In the genomic region with DNA sequence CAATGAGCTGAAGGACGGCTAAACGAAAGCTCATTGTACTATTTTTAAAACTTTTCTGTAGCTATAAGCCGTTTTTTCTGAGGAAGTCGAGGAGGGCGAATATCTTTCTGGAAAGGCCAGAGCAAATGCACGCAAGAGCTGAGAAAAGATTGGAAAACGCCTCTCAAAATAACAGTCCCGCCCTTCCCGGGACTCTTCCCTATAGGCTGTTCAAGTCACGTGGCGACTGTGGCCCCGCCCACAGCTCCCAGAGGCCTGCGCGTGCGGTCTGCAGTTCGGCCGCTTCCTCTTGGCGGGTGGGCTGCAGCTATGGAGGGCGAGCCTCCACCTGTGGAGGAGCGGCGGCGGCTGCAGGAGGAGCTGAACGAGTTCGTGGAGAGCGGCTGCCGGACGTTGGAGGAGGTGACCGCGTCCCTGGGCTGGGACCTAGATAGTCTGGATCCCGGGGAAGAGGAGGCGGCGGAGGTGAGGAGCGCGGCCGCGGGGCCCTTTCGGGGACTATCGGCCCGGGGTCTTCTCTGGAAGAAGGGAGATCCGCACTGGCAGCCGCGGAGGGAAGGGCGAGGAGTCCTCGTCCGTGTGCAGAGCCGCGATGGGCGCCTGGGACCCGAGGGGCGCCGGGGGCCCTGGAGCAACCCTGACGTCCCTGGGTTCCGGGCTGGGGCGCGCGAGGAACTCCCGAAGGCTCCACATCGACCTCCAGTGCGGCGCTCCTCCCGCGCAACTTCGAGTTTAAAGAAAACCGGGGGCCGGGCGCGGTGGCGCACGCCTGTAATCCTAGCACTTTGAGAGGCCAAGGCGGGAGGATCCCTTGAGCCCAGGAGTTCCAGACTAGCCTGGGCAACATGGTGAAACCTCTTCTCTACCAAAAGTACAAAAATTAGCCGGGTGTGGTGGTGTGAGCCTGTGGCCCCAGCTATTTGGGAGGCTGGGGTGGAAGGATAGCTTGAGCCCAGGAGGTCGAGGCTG, we compare ENCODE assay signal across 7 cellular contexts.
DNase-seq lines count a peak whose midpoint lies in the region; ATAC-seq, FAIRE-seq and TF ChIP-seq lines count a peak whose summit lies in the region.

A gene with protein sequence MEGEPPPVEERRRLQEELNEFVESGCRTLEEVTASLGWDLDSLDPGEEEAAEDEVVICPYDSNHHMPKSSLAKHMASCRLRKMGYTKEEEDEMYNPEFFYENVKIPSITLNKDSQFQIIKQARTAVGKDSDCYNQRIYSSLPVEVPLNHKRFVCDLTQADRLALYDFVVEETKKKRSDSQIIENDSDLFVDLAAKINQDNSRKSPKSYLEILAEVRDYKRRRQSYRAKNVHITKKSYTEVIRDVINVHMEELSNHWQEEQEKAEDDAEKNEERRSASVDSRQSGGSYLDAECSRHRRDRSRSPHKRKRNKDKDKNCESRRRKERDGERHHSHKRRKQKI (plus strand): TSS at position 250 of the 969 bp plus-strand sequence. CDS start 60 bp downstream, at position 310.

- FAIRE-seq in GM18507 (lab: Jason Lieb, UNC): peak; percentile 93

- H3K4me3 ChIP-seq in retinal pigment epithelial cell (ENCODE audit: low read length): peak within 1 kb of the TSS; percentile 76

- peak; percentile 100 for ATAC-seq in HG02981 (IDR thresholded peaks at IDR 0.05; ENCODE audit: unreplicated experiment)

- DNase-seq in GM18507 (ENCODE audit: extremely low spot score, insufficient read length, low read depth): peak; percentile 84
- peak; percentile 93 for DNase-seq in NCI-H2029 treated with DMSO at 0.1 percent for 48 hours (lab: John Stamatoyannopoulos, UW)
- DNase-seq in T-helper 9 cell: peak; percentile 90
- DNase-seq in astrocyte of the hippocampus (ENCODE audit: low read depth, low spot score): peak; percentile 97
- DNase-seq in hypothalamus (lab: John Stamatoyannopoulos, UW): peak; percentile 28 to 95 (median 85)
- peak; percentile 69 for DNase-seq in retinal pigment epithelial cell (ENCODE audit: low read depth)

- TF ChIP-seq CTCF in retinal pigment epithelial cell (conservative IDR thresholded peaks at IDR 0.05; ENCODE audit: low read depth, low read length): no peak

Comparison
In these comparisons a context has a peak if more than half of its experiments do, and no peak if none do; other contexts are left out.
1. Peak in every context shown above with its lines: DNase-seq, ATAC-seq and H3K4me3 ChIP-seq.